ENCODE assay signal across 27 cellular contexts in genomic region chr1:28530456-28530855, GRCh38.
"Had no signal": no experiment of that assay in that cellular context is flagged by ENCODE, and none has a peak within 500 bp of the region (broad histone marks: within the 10 kb centered on the region; RNA-seq: fewer than 3 reads in every experiment).

No MANE protein-coding gene starts in this region.

- ATAC-seq: activated naive CD4-positive, alpha-beta T cell treated with anti-CD3 and anti-CD28 coated beads, Interleukin-2, amount 50 U/mL, for 72 hours; activated T-cell treated with anti-CD3 and anti-CD28 coated beads, Interleukin-2, amount 50 U/mL, for 72 hours; T-helper 17 cell had no signal

- H3K27me3 ChIP-seq: ascending aorta, breast epithelium, cardiac muscle cell, colonic mucosa, esophagus squamous epithelium had no signal

- H3K4me3 ChIP-seq: ascending aorta, breast epithelium, cardiac muscle cell, colonic mucosa, esophagus squamous epithelium had no signal

- H3K27ac ChIP-seq: ascending aorta, breast epithelium, cardiac muscle cell, colonic mucosa, epithelial cell of prostate, esophagus squamous epithelium had no signal

- H3K36me3 ChIP-seq: ascending aorta, breast epithelium, colonic mucosa had no signal

- H3K4me1 ChIP-seq: ascending aorta, breast epithelium, colonic mucosa had no signal

- H3K9me3 ChIP-seq: ascending aorta, breast epithelium, colonic mucosa, esophagus squamous epithelium had no signal

- DNase-seq: activated CD4-positive, alpha-beta memory T cell treated with anti-CD3 and anti-CD28 coated beads, Interleukin-2, amount 10 ng/mL, durations not matched to agents 7 days and 5 days; activated CD4-positive, alpha-beta T cell treated with anti-CD3 and anti-CD28 coated beads for 1 hour; activated CD4-positive, alpha-beta T cell treated with anti-CD3 and anti-CD28 coated beads for 4 hours; activated CD4-positive, alpha-beta T cell treated with anti-CD3 and anti-CD28 coated beads, Interleukin-2, amount 10 ng/mL, durations not matched to agents 7 days and 5 days; activated CD4-positive, alpha-beta T cell treated with anti-CD3 and anti-CD28 coated beads, Interleukin-2, amount 50 U/mL, for 4 hours; activated CD4-positive, CD25-positive, alpha-beta regulatory T cell; activated CD8-positive, alpha-beta memory T cell treated with anti-CD3 and anti-CD28 coated beads, Interleukin-2, amount 50 U/mL, for 48 hours; activated gamma-delta T cell; activated naive CD4-positive, alpha-beta T cell; activated naive CD4-positive, alpha-beta T cell treated with anti-CD3 and anti-CD28 coated beads, Interleukin-2, amount 10 ng/mL, durations not matched to agents 7 days and 5 days; activated naive CD8-positive, alpha-beta T cell treated with anti-CD3 and anti-CD28 coated beads, Interleukin-2, amount 10 ng/mL, durations not matched to agents 7 days and 5 days; activated T-cell treated with anti-CD3 and anti-CD28 coated beads for 4 hours; activated T-cell treated with anti-CD3 and anti-CD28 coated beads, Interleukin-2, amount 50 U/mL, for 24 hours; activated T-cell treated with anti-CD3 and anti-CD28 coated beads, Interleukin-2, amount 50 U/mL, for 72 hours; central memory CD4-positive, alpha-beta T cell; cerebellar nuclear complex; colonic mucosa; effector CD8-positive, alpha-beta T cell; esophagus squamous epithelium; head of caudate nucleus; T-helper 1 cell; T-helper 17 cell had no signal
